In genomic region chr10:72320676-72321247, GRCh38 we compare ENCODE assay signal across 7 cellular contexts. TPM values are rescaled to one million over a fixed set of nuclear protein-coding genes. Genes with fewer than 3 reads are reported as not detected.
DNase-seq lines count a peak whose midpoint lies in the region; ATAC-seq and TF ChIP-seq lines count a peak whose summit lies in the region.

No MANE protein-coding gene starts in this region.

- peak overlapping the region; percentile 98 for H3K27ac ChIP-seq in SK-N-MC
- H3K27ac ChIP-seq in adipose tissue (ENCODE audit: low read depth, low read length), result peak overlapping the region; percentile 19
- H3K27ac ChIP-seq in right atrium auricular region, result peak overlapping the region; percentile 88 to 93
- peak overlapping the region; percentile 92 to 97 (median 96) for H3K27ac ChIP-seq in gastrocnemius medialis

- TF ChIP-seq POLR2A in gastrocnemius medialis (IDR thresholded peaks at IDR 0.05), result peak; percentile 62 to 67

- in situ Hi-C loops in gastrocnemius medialis (cut with MboI; ENCODE audit: low sequenced_read_pairs in 4 of 4), result loop anchor here in 1 of 4 donors (5.0 kb wide), 1 partner anchor 103 kb away; the partner anchor contains the start of genes ANAPC16 and ASCC1

- H3K9ac ChIP-seq in Loucy (ENCODE audit: low read depth, low read length, poor library complexity, severe bottlenecking), result peak overlapping the region; percentile 90
- H3K9ac ChIP-seq in SK-N-MC (ENCODE audit: insufficient read length), result peak overlapping the region; percentile 76

- ATAC-seq in GM18498 (IDR thresholded peaks at IDR 0.05; ENCODE audit: unreplicated experiment), result peak; percentile 54
- ATAC-seq in gastrocnemius medialis, result peak; percentile 39 to 44

- intact Hi-C loops in gastrocnemius medialis (cut with DNase I; ENCODE audit: low total_unique reads), result no loop called here

- no peaks in the 10 kb centered on the region for H3K27me3 ChIP-seq in Loucy (ENCODE audit: insufficient read depth, low read length, poor library complexity, severe bottlenecking)
- H3K27me3 ChIP-seq in right atrium auricular region, result no peaks in the 10 kb centered on the region
- no peaks in the 10 kb centered on the region for H3K27me3 ChIP-seq in gastrocnemius medialis

- H3K4me3 ChIP-seq in Loucy (ENCODE audit: low read length, poor library complexity, severe bottlenecking) (peak overlapping the region; percentile 72), SK-N-MC (0 out of 2 replicates have a peak overlapping the region, but pooled peaks have one; percentile 38), right atrium auricular region (no peak overlapping the region), gastrocnemius medialis (no peak overlapping the region)

- H3K4me1 ChIP-seq in Loucy (ENCODE audit: insufficient read depth, low read length, poor library complexity, severe bottlenecking) (peaks cover 72% of the 10 kb centered on the region), right atrium auricular region (peaks cover 2 to 78% of the 10 kb centered on the region in 2 donors), gastrocnemius medialis (peaks cover 61 to 69% of the 10 kb centered on the region in 2 donors)

- DNase-seq in HEK293T (ENCODE audit: extremely low spot score), result peak; percentile 50
- peak; percentile 76 for DNase-seq in SK-N-MC (ENCODE audit: low read depth, low spot score)
- DNase-seq in right atrium auricular region (ENCODE audit: low spot score), result peak; percentile 93
- DNase-seq in gastrocnemius medialis, result peak; percentile 76 to 88

- whole genome bisulfite sequencing in adipose tissue, 3 donors, result 14 to 36% (median 20%) methylated on average over 12 of the region's 12 CpGs

- no peaks in the 10 kb centered on the region for H4K20me1 ChIP-seq in Loucy (ENCODE audit: insufficient read depth, low read length, poor library complexity, severe bottlenecking)

- peaks cover 21% of the 10 kb centered on the region; the same call in 1 of the 2 replicates for H3K79me2 ChIP-seq in Loucy (ENCODE audit: insufficient read depth, low read length)

- H3K9me3 ChIP-seq in Loucy (ENCODE audit: insufficient read depth, low read depth, low read length) (no peaks in the 10 kb centered on the region), SK-N-MC (ENCODE audit: low read depth, low read length) (no peaks in the 10 kb centered on the region), right atrium auricular region (no peaks in the 10 kb centered on the region), gastrocnemius medialis (no peaks in the 10 kb centered on the region)

- no peak overlapping the region for H2AFZ ChIP-seq in Loucy (ENCODE audit: low read length)

- peaks cover 16% of the 10 kb centered on the region; the same call in 1 of the 2 replicates for H3F3A ChIP-seq in Loucy (ENCODE audit: low read depth)

- H3K36me3 ChIP-seq in Loucy (ENCODE audit: insufficient read depth, low read length) (no peaks in the 10 kb centered on the region), SK-N-MC (ENCODE audit: insufficient read depth, low read length) (no peaks in the 10 kb centered on the region), right atrium auricular region (no peaks in the 10 kb centered on the region), gastrocnemius medialis (no peaks in the 10 kb centered on the region)

- TF ChIP-seq CTCF in Loucy (conservative IDR thresholded peaks at IDR 0.05; ENCODE audit: low read length), result no peak
- TF ChIP-seq CTCF in right atrium auricular region (IDR thresholded peaks at IDR 0.05), result no peak
- no peak for TF ChIP-seq CTCF in gastrocnemius medialis (IDR thresholded peaks at IDR 0.05 in 4 of 5, conservative IDR thresholded peaks at IDR 0.05 in 1 of 5)

- peak overlapping the region; percentile 72 for H3K4me2 ChIP-seq in Loucy (ENCODE audit: low read depth, low read length, poor library complexity, severe bottlenecking)

- no peaks in the 10 kb centered on the region for H3K9me2 ChIP-seq in Loucy (replicated peaks; ENCODE audit: low read depth, low read length)

- CTCF ChIA-PET in HEK293T (lab: Yijun Ruan, JAX), result interaction anchor here (0.6 to 1.9 kb wide), 6 partner anchors 20 to 248 kb away, joined by 3 to 11 read pairs (median 3); no protein-coding TSS in a partner anchor

- POLR2A ChIA-PET in HEK293T (lab: Yijun Ruan, JAX), result interaction anchor here (0.7 to 22.3 kb wide), 22 partner anchors 9 to 263 kb away, joined by 3 to 517 read pairs (median 6); partner anchors contain the start of genes DDIT4 and DNAJB12

TF ChIP-seq in HEK293T, 16 proteins besides CTCF, POLR2A, EP300 and RAD21:
- no peak for TF ChIP-seq HDGF (IDR thresholded peaks at IDR 0.05; ENCODE audit: borderline replicate concordance)
- no peak for TF ChIP-seq NFRKB (IDR thresholded peaks at IDR 0.05)
- no peak for TF ChIP-seq CTBP1 (IDR thresholded peaks at IDR 0.05; ENCODE audit: borderline replicate concordance)
- no peak for TF ChIP-seq ZNF384 (IDR thresholded peaks at IDR 0.05)
- TF ChIP-seq LEF1 (IDR thresholded peaks at IDR 0.05; ENCODE audit: borderline replicate concordance), result no peak
- TF ChIP-seq SUZ12 (IDR thresholded peaks at IDR 0.05), result no peak
- no peak for TF ChIP-seq FOXA1 (IDR thresholded peaks at IDR 0.05)
- no peak for TF ChIP-seq L3MBTL2 (conservative IDR thresholded peaks at IDR 0.05)
- TF ChIP-seq SP1 (IDR thresholded peaks at IDR 0.05), result no peak
- no peak for TF ChIP-seq ARNT (IDR thresholded peaks at IDR 0.05)

RNA-seq across cellular contexts. Expression of gene DNAJB12, which starts 34.0 kb away (rescaled TPM):
- 10 to 100 TPM; 14.4 to 32.7 (median 19.4) TPM for polyA plus RNA-seq in adipose tissue
- total RNA-seq in right atrium auricular region, result 10 to 100 TPM; 24.5 to 36.8 TPM
- 10 to 100 TPM; 35.8 to 49.7 (median 39.0) TPM for total RNA-seq in gastrocnemius medialis

RNA-seq across cellular contexts. Expression of gene DDIT4, which starts 47.0 kb away (rescaled TPM):
- polyA plus RNA-seq in adipose tissue, result 1,000 to 10,000 TPM in 1 of 3 donors, 100 to 1,000 TPM in 2; 103 to 1,196 (median 199) TPM
- total RNA-seq in right atrium auricular region (100 to 1,000 TPM; 100 to 136 TPM), gastrocnemius medialis (100 to 1,000 TPM; 296 to 667 (median 319) TPM)

Comparison
In these comparisons a context has a peak if more than half of its experiments do, and no peak if none do; other contexts are left out.
1. H3K4me3 ChIP-seq: peak in Loucy (single experiment) and SK-N-MC (single experiment); none in right atrium auricular region (0 of 2) and gastrocnemius medialis (0 of 4).
2. H3K27ac ChIP-seq: peak in every context shown above with its lines; median percentile 98 in SK-N-MC; 96 in gastrocnemius medialis; 90 in right atrium auricular region; 19 in adipose tissue.
3. Peak in every context shown above with its lines, with median percentiles within 50 percentile points of each other: DNase-seq.